In the genomic region with DNA sequence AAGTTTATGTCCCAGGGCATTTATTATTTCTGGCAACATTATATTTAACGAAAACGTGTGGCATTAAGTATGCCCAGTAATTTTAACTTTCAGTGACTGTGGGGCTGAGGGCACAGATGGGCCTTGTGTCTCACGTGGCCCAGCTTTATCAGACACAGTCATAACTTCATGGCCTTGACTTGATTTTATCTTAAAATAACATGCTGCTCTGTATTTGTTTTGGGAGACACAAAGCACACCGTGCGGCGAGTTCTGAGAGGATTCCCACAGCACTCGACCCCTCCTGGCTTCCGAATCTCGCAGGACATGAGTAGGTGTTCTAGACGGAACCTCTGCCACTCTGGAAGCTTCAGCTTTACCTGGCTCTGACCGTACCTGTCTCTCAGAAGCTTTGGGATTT, we compare ENCODE assay signal across 20 cellular contexts.
DNase-seq lines count a peak whose midpoint lies in the region; ATAC-seq, FAIRE-seq and TF ChIP-seq lines count a peak whose summit lies in the region.
"Had no signal": no experiment of that assay in that cellular context is flagged by ENCODE, and none has a peak within 500 bp of the region (broad histone marks: within the 10 kb centered on the region; RNA-seq: fewer than 3 reads in every experiment).

No MANE protein-coding gene starts in this region.

- TF ChIP-seq POLR2A in adrenal gland (IDR thresholded peaks at IDR 0.05) (peak in 1 of 2 donors; percentile 22), GM18505 (IDR thresholded peaks at IDR 0.05; ENCODE audit: borderline replicate concordance, extremely low read depth, insufficient read depth, insufficient read length) (no peak)

- 45 to 54% (median 51%) methylated on average over 11 of the region's 11 CpGs for WGBS in adrenal gland, 4 donors
- 27 to 30% methylated on average over 11 of the region's 11 CpGs for WGBS in pancreas, 2 donors

- no peak for TF ChIP-seq CTCF in RWPE2 (IDR thresholded peaks at IDR 0.05; ENCODE audit: poor library complexity, severe bottlenecking)
- TF ChIP-seq CTCF in adrenal gland (IDR thresholded peaks at IDR 0.05) = no peak
- no peak for TF ChIP-seq CTCF in pancreas (IDR thresholded peaks at IDR 0.05)

- H3K27me3 ChIP-seq in RWPE2 (ENCODE audit: insufficient read depth, poor library complexity, severe bottlenecking) (no peaks in the 10 kb centered on the region), adrenal gland (no peaks in the 10 kb centered on the region), pancreas (no peaks in the 10 kb centered on the region)
- H3K27me3 ChIP-seq: BE2C had no signal

- intact Hi-C loops in adrenal gland (cut with DNase I) = no loop called here
- intact Hi-C loops in pancreas (cut with DNase I) = no loop called here

- H3K36me3 ChIP-seq in RWPE2 (ENCODE audit: low read depth) (no peaks in the 10 kb centered on the region), adrenal gland (replicated peaks in 1 of 2) (no peaks in the 10 kb centered on the region), pancreas (no peaks in the 10 kb centered on the region)
- H3K36me3 ChIP-seq: BE2C, HAP-1 had no signal

- no peak for FAIRE-seq in pancreas (lab: Jason Lieb, UNC)
- FAIRE-seq: GM12878, GM18507 had no signal

- no peaks in the 10 kb centered on the region for H3K9me3 ChIP-seq in RWPE2 (ENCODE audit: severe bottlenecking)
- no peaks in the 10 kb centered on the region for H3K9me3 ChIP-seq in adrenal gland (replicated peaks in 1 of 3)
- H3K9me3 ChIP-seq in pancreas = no peaks in the 10 kb centered on the region
- H3K9me3 ChIP-seq: BE2C, HAP-1 had no signal

- ATAC-seq in RWPE2 (ENCODE audit: low read depth) (no peak), left lobe of liver (peak; percentile 45), pancreas (peak; percentile 43 to 89 (median 74)), HG02885 (IDR thresholded peaks at IDR 0.05; ENCODE audit: poor library complexity, unreplicated experiment) (no peak), GM18505 (IDR thresholded peaks at IDR 0.05; ENCODE audit: unreplicated experiment) (no peak)
- ATAC-seq: GM12878 had no signal

- in situ Hi-C loops in KBM-7 (cut with MboI; ENCODE audit: low pct_unique_long_range_greater_than_20kb, low sequenced_read_pairs) = no loop called here

- H3K4me1 ChIP-seq in RWPE2 (ENCODE audit: insufficient read depth, poor library complexity, severe bottlenecking) (no peaks in the 10 kb centered on the region), adrenal gland (replicated peaks in 1 of 2) (peaks cover 5 to 13% of the 10 kb centered on the region in 2 donors), pancreas (peaks cover 0 to 13% (median 6%) of the 10 kb centered on the region in 3 donors)
- H3K4me1 ChIP-seq: BE2C, HAP-1 had no signal

- H3K4me3 ChIP-seq in RWPE2 (ENCODE audit: severe bottlenecking) (no peak overlapping the region), adrenal gland (no peak overlapping the region), pancreas (no peak overlapping the region)
- H3K4me3 ChIP-seq: GM12878, GM23248, HAP-1 had no signal

- H3K27ac ChIP-seq in RWPE2 (ENCODE audit: poor library complexity, severe bottlenecking) (no peak overlapping the region), adrenal gland (peak overlapping the region in 3 of 5 donors; percentile 13 to 56 (median 55)), pancreas (no peak overlapping the region)
- H3K27ac ChIP-seq: GM23248 had no signal

- DNase-seq in RWPE2 (ENCODE audit: low spot score) (peak; percentile 32), adrenal gland (peak in 6 of 7 donors; percentile 47 to 72 (median 64)), left lobe of liver (ENCODE audit: low spot score) (peak; percentile 53), pancreas (peak in 1 of 6 donors; percentile 18), KBM-7 (no peak)
- DNase-seq: BE2C; C1 segment of cervical spinal cord; CD4-positive, CD25-positive, alpha-beta regulatory T cell; CD8-positive, alpha-beta memory T cell; COR-L47; DMS 273 treated with DMSO at 0.1 percent for 48 hours; DMS53; DND-41; EL; GM23248 had no signal

Comparison
In these comparisons a context has a peak if more than half of its experiments do, and no peak if none do; other contexts are left out.
1. ATAC-seq: peak in left lobe of liver (single experiment) and pancreas (4 of 4); none in RWPE2 (single experiment), HG02885 (single experiment) and GM18505 (single experiment).
2. H3K27ac ChIP-seq: peak in adrenal gland (3 of 5); none in RWPE2 (single experiment) and pancreas (0 of 4).